Comparison of ENCODE assay signal across 12 cellular contexts in the genomic region with DNA sequence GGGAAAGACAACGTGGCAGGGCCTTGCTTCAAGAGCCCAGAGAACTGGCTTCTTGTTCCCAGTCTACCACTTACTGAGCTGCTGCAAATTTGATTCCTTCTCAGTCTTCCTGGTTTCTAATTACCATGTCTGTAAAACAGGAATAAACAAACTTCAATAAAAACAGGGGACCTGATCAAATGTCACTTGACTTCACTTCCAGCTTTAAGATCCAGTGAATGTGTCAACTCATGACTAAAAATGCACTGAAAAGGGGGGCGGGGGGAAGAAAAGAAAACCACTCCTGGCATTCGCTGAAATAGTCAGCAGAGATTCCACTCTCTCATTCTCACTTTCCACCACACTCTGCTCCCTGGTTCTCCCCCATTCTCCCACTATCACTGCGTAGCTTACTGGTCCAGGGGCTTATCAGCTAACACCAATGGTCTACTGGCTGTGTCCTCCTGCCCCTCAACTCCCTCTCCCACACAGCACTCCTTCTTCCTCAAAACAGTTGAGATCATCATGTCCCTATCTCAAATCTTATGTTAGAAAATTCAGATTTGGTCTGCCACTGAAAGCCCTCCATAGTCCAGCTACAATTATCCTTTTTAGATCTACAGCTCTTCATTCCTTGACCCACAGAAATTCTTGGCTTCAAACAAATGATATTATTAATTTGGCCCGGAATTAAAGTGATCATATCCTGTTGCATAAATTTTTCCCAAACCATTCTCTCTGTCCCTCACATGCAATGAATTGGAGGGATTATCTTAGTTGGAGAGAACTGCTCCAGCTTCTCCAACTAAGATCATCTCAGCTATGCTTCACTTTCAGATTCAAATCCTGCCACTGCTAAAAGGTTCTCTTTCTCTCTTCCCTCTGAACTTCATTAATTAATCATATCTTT.
DNase-seq lines count a peak whose midpoint lies in the region; ATAC-seq, FAIRE-seq and TF ChIP-seq lines count a peak whose summit lies in the region.
"Had no signal": no experiment of that assay in that cellular context is flagged by ENCODE, and none has a peak within 500 bp of the region (broad histone marks: within the 10 kb centered on the region; RNA-seq: fewer than 3 reads in every experiment).

No MANE protein-coding gene starts in this region.

- 73 to 78% methylated on average over 5 of the region's 5 CpGs for WGBS in sigmoid colon, 2 donors

- no peak for FAIRE-seq in bronchial epithelial cell (lab: Jason Lieb, UNC)

- H3K4me3 Mint-ChIP-seq in nephron = no peak overlapping the region
- H3K4me3 Mint-ChIP-seq: activated naive CD8-positive, alpha-beta T cell treated with anti-CD3 and anti-CD28 coated beads, Interleukin-2, amount 10 ng/mL, durations not matched to agents 7 days and 5 days; stimulated activated naive CD8-positive, alpha-beta T cell treated with anti-CD3 and anti-CD28 coated beads, Interleukin-15, Interleukin-2, amounts not matched to agents 100 ng/mL and 50 ng/mL, for 24 hours had no signal

- H3K9me3 Mint-ChIP-seq in nephron = no peaks in the 10 kb centered on the region
- H3K9me3 Mint-ChIP-seq: activated naive CD8-positive, alpha-beta T cell treated with anti-CD3 and anti-CD28 coated beads, Interleukin-2, amount 10 ng/mL, durations not matched to agents 7 days and 5 days; stimulated activated naive CD8-positive, alpha-beta T cell treated with anti-CD3 and anti-CD28 coated beads, Interleukin-15, Interleukin-2, amounts not matched to agents 100 ng/mL and 50 ng/mL, for 24 hours had no signal

- TF ChIP-seq EP300 in sigmoid colon (IDR thresholded peaks at IDR 0.05) = no peak

- H3K4me1 Mint-ChIP-seq in nephron = peaks cover 19% of the 10 kb centered on the region
- H3K4me1 Mint-ChIP-seq: activated naive CD8-positive, alpha-beta T cell treated with anti-CD3 and anti-CD28 coated beads, Interleukin-2, amount 10 ng/mL, durations not matched to agents 7 days and 5 days had no signal

- no peaks in the 10 kb centered on the region for H3K27me3 Mint-ChIP-seq in nephron (ENCODE audit: low read depth)
- H3K27me3 Mint-ChIP-seq: activated naive CD8-positive, alpha-beta T cell treated with anti-CD3 and anti-CD28 coated beads, Interleukin-2, amount 10 ng/mL, durations not matched to agents 7 days and 5 days; stimulated activated naive CD8-positive, alpha-beta T cell treated with anti-CD3 and anti-CD28 coated beads, Interleukin-15, Interleukin-2, amounts not matched to agents 100 ng/mL and 50 ng/mL, for 24 hours had no signal

- TF ChIP-seq CTCF in bronchial epithelial cell (IDR thresholded peaks at IDR 0.05; ENCODE audit: insufficient read depth, low read length, severe bottlenecking) (no peak), nephron (IDR thresholded peaks at IDR 0.05; ENCODE audit: unreplicated experiment in 3 of 3) (no peak), sigmoid colon (IDR thresholded peaks at IDR 0.05) (no peak)

- intact Hi-C loops in sigmoid colon (cut with DNase I) = no loop called here

- H3K27me3 ChIP-seq in bronchial epithelial cell (ENCODE audit: control insufficient read depth, insufficient read depth, low read length) = no peaks in the 10 kb centered on the region
- no peaks in the 10 kb centered on the region for H3K27me3 ChIP-seq in sigmoid colon

- H3K36me3 ChIP-seq in bronchial epithelial cell (ENCODE audit: control insufficient read depth, insufficient read depth, low read length) (no peaks in the 10 kb centered on the region), sigmoid colon (no peaks in the 10 kb centered on the region)

- H3K27ac Mint-ChIP-seq in nephron = peak overlapping the region; percentile 8 to 36 (median 13)
- H3K27ac Mint-ChIP-seq: activated naive CD8-positive, alpha-beta T cell treated with anti-CD3 and anti-CD28 coated beads, Interleukin-2, amount 10 ng/mL, durations not matched to agents 7 days and 5 days; stimulated activated naive CD8-positive, alpha-beta T cell treated with anti-CD3 and anti-CD28 coated beads, Interleukin-15, Interleukin-2, amounts not matched to agents 100 ng/mL and 50 ng/mL, for 24 hours had no signal

- H3K36me3 Mint-ChIP-seq in nephron (ENCODE audit: low read depth) = no peaks in the 10 kb centered on the region
- H3K36me3 Mint-ChIP-seq: activated naive CD8-positive, alpha-beta T cell treated with anti-CD3 and anti-CD28 coated beads, Interleukin-2, amount 10 ng/mL, durations not matched to agents 7 days and 5 days had no signal

- H3K27ac ChIP-seq in sigmoid colon = no peak overlapping the region

- TF ChIP-seq POLR2A in sigmoid colon (IDR thresholded peaks at IDR 0.05) = no peak

- no peak overlapping the region for H3K4me3 ChIP-seq in bronchial epithelial cell (ENCODE audit: low read depth, low read length)
- no peak overlapping the region for H3K4me3 ChIP-seq in sigmoid colon
- H3K4me3 ChIP-seq: lung had no signal

- DNase-seq in ELR (ENCODE audit: low read depth) = peak; percentile 60
- DNase-seq in NCI-H2196 (lab: John Stamatoyannopoulos, UW; ENCODE audit: unreplicated experiment) = peak; percentile 30
- peak; percentile 43 for DNase-seq in bronchial epithelial cell (ENCODE audit: low read depth)
- no peak for DNase-seq in retina
- no peak for DNase-seq in HT-29 (ENCODE audit: low spot score)
- no peak for DNase-seq in sigmoid colon
- DNase-seq: activated naive CD8-positive, alpha-beta T cell treated with anti-CD3 and anti-CD28 coated beads, Interleukin-2, amount 10 ng/mL, durations not matched to agents 7 days and 5 days; GDM1 had no signal

- H3K4me1 ChIP-seq in sigmoid colon = peaks cover 0 to 7% (median 0%) of the 10 kb centered on the region in 4 donors

- no peaks in the 10 kb centered on the region for H3K9me3 ChIP-seq in sigmoid colon

- ATAC-seq in GM19467 (IDR thresholded peaks at IDR 0.05; ENCODE audit: unreplicated experiment) = no peak

Comparison
In these comparisons a context has a peak if more than half of its experiments do, and no peak if none do; other contexts are left out.
1. DNase-seq: peak in ELR (single experiment), NCI-H2196 (single experiment) and bronchial epithelial cell (single experiment); none in retina (single experiment), HT-29 (single experiment) and sigmoid colon (single experiment).